ENCODE assay signal across 7 cellular contexts in genomic region chr6:70884074-70884983, GRCh38.
DNase-seq lines count a peak whose midpoint lies in the region; ATAC-seq, FAIRE-seq and TF ChIP-seq lines count a peak whose summit lies in the region.

No MANE protein-coding gene starts in this region.

- H3K27ac ChIP-seq in mammary epithelial cell (ENCODE audit: insufficient read depth, low read depth, low read length) (no peak overlapping the region), keratinocyte (ENCODE audit: control insufficient read depth, insufficient read depth, low read length) (no peak overlapping the region)

- no peak overlapping the region for H3K4me2 ChIP-seq in mammary epithelial cell (ENCODE audit: insufficient read depth, low read depth, low read length)
- no peak overlapping the region for H3K4me2 ChIP-seq in keratinocyte (ENCODE audit: control insufficient read depth, extremely low read depth, insufficient read depth, low read depth, low read length)

- peaks cover 19% of the 10 kb centered on the region for H3K27me3 ChIP-seq in mammary epithelial cell (ENCODE audit: insufficient read depth, low read length)
- peaks cover 6% of the 10 kb centered on the region for H3K27me3 ChIP-seq in keratinocyte (ENCODE audit: control insufficient read depth, extremely low read depth, insufficient read depth, low read length)

- TF ChIP-seq CTCF in mammary epithelial cell (conservative IDR thresholded peaks at IDR 0.05 in 1 of 2, IDR thresholded peaks at IDR 0.05 in 1 of 2; ENCODE audit: extremely low read depth in 1 of 2, insufficient read depth in 1 of 2, low read depth in 1 of 2, low read length in 2 of 2) (peak; percentile 75 to 87), keratinocyte (optimal IDR thresholded peaks at IDR 0.05 in 1 of 3, IDR thresholded peaks at IDR 0.05 in 1 of 3, conservative IDR thresholded peaks at IDR 0.05 in 1 of 3; ENCODE audit: extremely low read depth in 1 of 3, insufficient read depth in 2 of 3, low read length in 3 of 3) (peak; percentile 78 to 87 (median 83))

- H3K4me1 ChIP-seq in mammary epithelial cell (ENCODE audit: insufficient read depth, low read length) (no peaks in the 10 kb centered on the region), keratinocyte (ENCODE audit: control insufficient read depth, extremely low read depth, insufficient read depth, low read length) (no peaks in the 10 kb centered on the region)

- FAIRE-seq in GM12892 (lab: Jason Lieb, UNC) (peak; percentile 80), keratinocyte (lab: Jason Lieb, UNC) (peak; percentile 56)

- peak; percentile 51 for DNase-seq in GM12892 (ENCODE audit: insufficient read length)
- DNase-seq in NCI-H1694 treated with DMSO at 0.1 percent for 48 hours (lab: John Stamatoyannopoulos, UW) = peak; percentile 36
- peak; percentile 27 for DNase-seq in UCSD-AML1 (lab: John Stamatoyannopoulos, UW; ENCODE audit: unreplicated experiment)
- DNase-seq in mammary epithelial cell = peak; percentile 20
- no peak for DNase-seq in keratinocyte (ENCODE audit: low read depth, low spot score)
- DNase-seq in stimulated activated CD4-positive, alpha-beta T cell treated with anti-CD3 and anti-CD28 coated beads, Interleukin-2, amount 100 ng/mL, for 4 hours (ENCODE audit: low read depth) = peak; percentile 26

- H3K36me3 ChIP-seq in mammary epithelial cell (ENCODE audit: insufficient read depth, low read length) (no peaks in the 10 kb centered on the region), keratinocyte (ENCODE audit: control insufficient read depth in 2 of 2, extremely low read depth in 1 of 2, insufficient read depth in 2 of 2, low read length in 2 of 2) (no peaks in the 10 kb centered on the region)

- H3K9me3 ChIP-seq in mammary epithelial cell (replicated peaks; ENCODE audit: insufficient read depth, low read length) (no peaks in the 10 kb centered on the region), keratinocyte (ENCODE audit: control insufficient read depth, low read depth, low read length) (no peaks in the 10 kb centered on the region)

- H3K9me1 ChIP-seq in keratinocyte (ENCODE audit: control insufficient read depth, extremely low read depth, insufficient read depth, low read length) = no peaks in the 10 kb centered on the region

- dilution Hi-C loops in mammary epithelial cell (cut with HindIII; ENCODE audit: low sequenced_read_pairs) (no loop called here), keratinocyte (cut with MboI; ENCODE audit: extremely low pct_ligation_motif_present, low sequenced_read_pairs) (no loop called here)

- H2AFZ ChIP-seq in mammary epithelial cell (ENCODE audit: low read depth, low read length) (no peak overlapping the region), keratinocyte (ENCODE audit: control insufficient read depth, low read length) (no peak overlapping the region)

- H3K9ac ChIP-seq in mammary epithelial cell (ENCODE audit: insufficient read depth, low read length) (no peak overlapping the region), keratinocyte (ENCODE audit: control insufficient read depth, extremely low read depth, insufficient read depth, low read length) (no peak overlapping the region)

- H3K79me2 ChIP-seq in mammary epithelial cell (ENCODE audit: insufficient read depth, low read length) (no peaks in the 10 kb centered on the region), keratinocyte (ENCODE audit: control insufficient read depth, insufficient read depth, low read length) (no peaks in the 10 kb centered on the region)

- H4K20me1 ChIP-seq in mammary epithelial cell (ENCODE audit: insufficient read depth, low read length) (no peaks in the 10 kb centered on the region), keratinocyte (ENCODE audit: control insufficient read depth, extremely low read depth, insufficient read depth, low read length) (no peaks in the 10 kb centered on the region)

- 35% methylated on average over 16 of the region's 17 CpGs for WGBS in mammary epithelial cell (ENCODE audit: low coverage, missing lambda C conversion rate)

- H3K4me3 ChIP-seq in mammary epithelial cell (replicated peaks in 1 of 3; ENCODE audit: insufficient read depth in 1 of 3, low read depth in 2 of 3, low read length in 3 of 3) (no peak overlapping the region), keratinocyte (ENCODE audit: control insufficient read depth in 2 of 3, extremely low read depth in 1 of 3, insufficient read depth in 2 of 3, low read depth in 1 of 3, low read length in 3 of 3) (no peak overlapping the region)

- intact Hi-C loops in mammary epithelial cell (cut with micrococcal nuclease) = loop anchor here (1.0 to 2.0 kb wide), 5 partner anchors 128 to 663 kb away; no protein-coding TSS in a partner anchor

- no peak for TF ChIP-seq POLR2A in GM12892 (IDR thresholded peaks at IDR 0.05; ENCODE audit: low read depth, low read length)

- CTCF ChIA-PET in mammary epithelial cell (lab: Charles Lee; ENCODE audit: low non-redundant PET) = interaction anchor here (0.6 kb wide), 1 partner anchor 234 kb away, joined by 3 read pairs; no protein-coding TSS in a partner anchor

- in situ Hi-C loops in mammary epithelial cell (cut with MboI; ENCODE audit: low sequenced_read_pairs in 2 of 2) = loop anchor here (10.0 kb wide), 2 partner anchors 180 to 580 kb away; partner anchors contain the start of gene COL9A1 (in 1 of the 2)

- peak; percentile 86 for ATAC-seq in HG02678 (IDR thresholded peaks at IDR 0.05; ENCODE audit: unreplicated experiment)

- BruUV-seq in mammary epithelial cell (replicated peaks; lab: Mats Ljungman, UMichigan) = no TSS peak
